11 cellular contexts compared by ENCODE assay signal in the genomic region with DNA sequence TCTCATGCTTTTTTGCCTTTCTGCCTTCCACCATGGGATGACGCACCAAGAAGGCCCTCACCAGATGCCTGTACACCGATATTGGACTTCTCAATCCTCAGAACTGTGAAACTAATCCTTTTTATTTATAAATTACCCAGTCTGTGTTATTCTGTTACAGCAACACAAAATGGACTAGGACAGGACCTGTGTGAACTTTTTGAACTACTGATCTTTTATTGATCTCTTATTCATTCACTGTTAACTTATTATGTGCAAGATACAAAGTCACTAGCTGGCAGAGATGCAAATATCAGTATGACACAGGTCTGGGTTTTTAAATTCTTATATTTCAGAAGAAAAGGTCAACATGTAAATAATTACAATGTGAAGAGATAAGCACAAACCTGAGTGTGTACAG.
"Had no signal": no experiment of that assay in that cellular context is flagged by ENCODE, and none has a peak within 500 bp of the region (broad histone marks: within the 10 kb centered on the region; RNA-seq: fewer than 3 reads in every experiment).

No MANE protein-coding gene starts in this region.

- H3K4me2 ChIP-seq: GM23338 had no signal

- H3K27ac ChIP-seq: GM23248 had no signal

- ATAC-seq: GM23338, HCT116 had no signal

- H3K9ac ChIP-seq: GM23248 had no signal

- H2AFZ ChIP-seq: GM23248, GM23338 had no signal

- FAIRE-seq: H1, H54 had no signal

- H3K9me3 ChIP-seq: HAP-1 had no signal

- H3K36me3 ChIP-seq: HAP-1 had no signal

- H3K4me3 ChIP-seq: GM23248, GM23338, HAP-1 had no signal

- DNase-seq: GM23248, GOT3, H7, H9, HCEC 1CT, HFFc6 had no signal

- H3K4me1 ChIP-seq: HAP-1 had no signal
